In the genomic region with DNA sequence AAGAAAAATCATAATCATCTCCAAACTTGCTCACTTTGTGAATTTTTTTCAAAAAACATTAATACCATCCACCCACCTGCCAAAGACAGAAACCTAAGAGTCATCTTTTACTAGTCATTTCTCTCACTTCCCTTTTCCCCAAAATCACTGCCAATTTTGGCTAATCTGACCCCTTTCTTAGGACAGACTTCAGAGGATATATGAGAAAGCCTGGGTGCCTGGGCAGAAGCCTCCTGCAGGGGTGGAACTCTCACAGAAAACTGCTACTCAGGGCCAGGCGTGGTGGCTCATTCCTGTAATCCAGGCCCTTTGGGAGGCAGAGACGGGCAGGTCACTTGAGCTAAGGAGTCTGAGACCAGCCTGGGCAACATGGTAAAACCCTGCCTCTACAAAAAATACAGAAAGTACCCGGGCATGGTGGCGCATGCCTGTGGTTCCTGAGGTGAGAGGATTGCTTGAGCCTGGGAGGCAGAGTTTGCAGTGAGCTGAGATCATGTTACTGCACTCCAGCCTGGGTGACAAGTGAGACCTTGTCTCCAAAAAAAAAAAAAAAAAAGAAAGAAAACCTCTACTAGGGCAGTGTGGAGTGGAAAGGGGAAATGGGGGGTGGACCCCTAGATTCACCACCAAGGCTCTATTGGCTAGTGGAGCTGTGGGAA, we compare ENCODE assay signal across 8 cellular contexts. TPM values are rescaled to one million over a fixed set of nuclear protein-coding genes. Genes with fewer than 3 reads are reported as not detected.
DNase-seq lines count a peak whose midpoint lies in the region; ATAC-seq lines count a peak whose summit lies in the region.

No MANE protein-coding gene starts in this region.

- peaks cover 39 to 49% (median 44%) of the 10 kb centered on the region in 3 donors for H3K4me1 Mint-ChIP-seq in IgD-negative memory B cell
- peaks cover 49% of the 10 kb centered on the region for H3K4me1 Mint-ChIP-seq in activated T-helper 1 cell treated with anti-CD3 and anti-CD28 coated beads, Interleukin-12 subunit alpha, Interleukin-12 subunit beta, Interleukin-2, Interleukin-4 antibody, amounts not matched to agents 30 ng/mL and 10 ng/mL and 1 ng/mL, durations not matched to agents 14 hours and 24 hours and 36 hours (ENCODE audit: low read depth)
- H3K4me1 Mint-ChIP-seq in naive B cell, result peaks cover 37 to 54% (median 51%) of the 10 kb centered on the region in 3 donors

- intact Hi-C loops in activated T-helper 1 cell treated with anti-CD3 and anti-CD28 coated beads, Interleukin-12 subunit alpha, Interleukin-12 subunit beta, Interleukin-2, Interleukin-4 antibody, amounts not matched to agents 30 ng/mL and 10 ng/mL and 1 ng/mL, durations not matched to agents 14 hours and 24 hours and 36 hours (cut with micrococcal nuclease), result loop anchor here (5.0 to 10.0 kb wide), 3 partner anchors 48 to 1952 kb away; partner anchors contain the start of gene MBOAT1

- no peak for DNase-seq in activated CD4-positive, CD25-positive, alpha-beta regulatory T cell (lab: John Stamatoyannopoulos, UW)
- DNase-seq in activated T-helper 1 cell treated with anti-CD3 and anti-CD28 coated beads, Interleukin-12 subunit alpha, Interleukin-12 subunit beta, Interleukin-2, Interleukin-4 antibody, amounts not matched to agents 30 ng/mL and 10 ng/mL and 1 ng/mL, durations not matched to agents 14 hours and 24 hours and 36 hours (ENCODE audit: low spot score), result no peak
- DNase-seq in naive B cell, result peak; percentile 52
- DNase-seq in AG08396 (ENCODE audit: low spot score), result no peak
- no peak for DNase-seq in foreskin melanocyte

- peak; percentile 6 to 9 for ATAC-seq in activated CD4-positive, CD25-positive, alpha-beta regulatory T cell treated with anti-CD3 and anti-CD28 coated beads, Interleukin-2, amount 50 U/mL, for 24 hours
- ATAC-seq in GM21723 (IDR thresholded peaks at IDR 0.05; ENCODE audit: unreplicated experiment) (peak; percentile 41), naive B cell (ENCODE audit: low read depth in 2 of 2) (peak; percentile 20 to 29)

- H3K27me3 Mint-ChIP-seq in IgD-negative memory B cell (no peaks in the 10 kb centered on the region), naive B cell (no peaks in the 10 kb centered on the region)
- H3K27me3 Mint-ChIP-seq in activated T-helper 1 cell treated with anti-CD3 and anti-CD28 coated beads, Interleukin-12 subunit alpha, Interleukin-12 subunit beta, Interleukin-2, Interleukin-4 antibody, amounts not matched to agents 30 ng/mL and 10 ng/mL and 1 ng/mL, durations not matched to agents 14 hours and 24 hours and 36 hours (ENCODE audit: insufficient read depth), result peaks cover 4% of the 10 kb centered on the region

- H3K9me3 Mint-ChIP-seq in IgD-negative memory B cell (no peaks in the 10 kb centered on the region), naive B cell (no peaks in the 10 kb centered on the region)
- no peaks in the 10 kb centered on the region for H3K9me3 Mint-ChIP-seq in activated T-helper 1 cell treated with anti-CD3 and anti-CD28 coated beads, Interleukin-12 subunit alpha, Interleukin-12 subunit beta, Interleukin-2, Interleukin-4 antibody, amounts not matched to agents 30 ng/mL and 10 ng/mL and 1 ng/mL, durations not matched to agents 14 hours and 24 hours and 36 hours

- H3K36me3 Mint-ChIP-seq in IgD-negative memory B cell, result peaks cover 2% of the 10 kb centered on the region
- peaks cover 42% of the 10 kb centered on the region for H3K36me3 Mint-ChIP-seq in activated T-helper 1 cell treated with anti-CD3 and anti-CD28 coated beads, Interleukin-12 subunit alpha, Interleukin-12 subunit beta, Interleukin-2, Interleukin-4 antibody, amounts not matched to agents 30 ng/mL and 10 ng/mL and 1 ng/mL, durations not matched to agents 14 hours and 24 hours and 36 hours (ENCODE audit: low read depth)
- H3K36me3 Mint-ChIP-seq in naive B cell, result peaks cover under 1 to 5% of the 10 kb centered on the region in 2 donors

- H3K27ac Mint-ChIP-seq in IgD-negative memory B cell, result peak overlapping the region; percentile 51 to 94 (median 87)
- no peak overlapping the region for H3K27ac Mint-ChIP-seq in activated T-helper 1 cell treated with anti-CD3 and anti-CD28 coated beads, Interleukin-12 subunit alpha, Interleukin-12 subunit beta, Interleukin-2, Interleukin-4 antibody, amounts not matched to agents 30 ng/mL and 10 ng/mL and 1 ng/mL, durations not matched to agents 14 hours and 24 hours and 36 hours
- peak overlapping the region; percentile 1 to 92 (median 55) for H3K27ac Mint-ChIP-seq in naive B cell

- peak overlapping the region; percentile 35 to 96 (median 68) for H3K4me3 Mint-ChIP-seq in IgD-negative memory B cell
- H3K4me3 Mint-ChIP-seq in activated T-helper 1 cell treated with anti-CD3 and anti-CD28 coated beads, Interleukin-12 subunit alpha, Interleukin-12 subunit beta, Interleukin-2, Interleukin-4 antibody, amounts not matched to agents 30 ng/mL and 10 ng/mL and 1 ng/mL, durations not matched to agents 14 hours and 24 hours and 36 hours, result peak overlapping the region; percentile 30
- H3K4me3 Mint-ChIP-seq in naive B cell, result peak overlapping the region in 6 of 8 donors; percentile 9 to 64 (median 32)

RNA-seq across cellular contexts. Expression of gene DEK, which starts 3.8 kb away (rescaled TPM):
- polyA plus RNA-seq in IgD-negative memory B cell (83.3 TPM), naive B cell (ENCODE audit: low read depth in 6 of 6) (10 to 100 TPM; 32.5 to 61.2 (median 52.2) TPM)
- total RNA-seq in activated T-helper 1 cell treated with anti-CD3 and anti-CD28 coated beads, Interleukin-12 subunit alpha, Interleukin-12 subunit beta, Interleukin-2, Interleukin-4 antibody, amounts not matched to agents 30 ng/mL and 10 ng/mL and 1 ng/mL, durations not matched to agents 14 hours and 24 hours and 36 hours, result 163 and 170 TPM in 2 replicates
